Comparison of ENCODE assay signal across 16 cellular contexts in genomic region chr10:42113158-42113450, GRCh38.
"Had no signal": no experiment of that assay in that cellular context is flagged by ENCODE, and none has a peak within 500 bp of the region (broad histone marks: within the 10 kb centered on the region; RNA-seq: fewer than 3 reads in every experiment).

No MANE protein-coding gene starts in this region.

- DNase-seq: naive thymus-derived CD8-positive, alpha-beta T cell; nephron progenitor cell; nucleus accumbens; psoas muscle; sigmoid colon; small intestine; stimulated activated CD4-positive, alpha-beta T cell treated with anti-CD3 and anti-CD28 coated beads, Interleukin-15, amount 100 ng/mL, for 24 hours; stimulated activated CD4-positive, alpha-beta T cell treated with anti-CD3 and anti-CD28 coated beads, Interleukin-2, amount 100 ng/mL, for 24 hours; stimulated activated CD4-positive, alpha-beta T cell treated with anti-CD3 and anti-CD28 coated beads, Interleukin-2, amount 100 ng/mL, for 48 hours; stimulated activated CD4-positive, alpha-beta T cell treated with anti-CD3 and anti-CD28 coated beads, Interleukin-4, amount 100 ng/mL, for 24 hours; stimulated activated naive B cell treated with anti-CD40 and anti-IgM and Interleukin-4, amounts not matched to agents 10 μg/mL and 1 μg/mL and 100 μg/mL, for 72 hours; stimulated activated naive CD4-positive, alpha-beta T cell treated with Interleukin-2 at 50 U/mL for 16 hours; stomach; thyroid gland; trophoblast cell; uterus had no signal
